In genomic region chr17:34478244-34478643, GRCh38 we compare ENCODE assay signal across 11 cellular contexts.
"Had no signal": no experiment of that assay in that cellular context is flagged by ENCODE, and none has a peak within 500 bp of the region (broad histone marks: within the 10 kb centered on the region; RNA-seq: fewer than 3 reads in every experiment).

No MANE protein-coding gene starts in this region.

- H3K27ac ChIP-seq: GM23248 had no signal

- H3K4me2 ChIP-seq: GM23338 had no signal

- H3K4me3 Mint-ChIP-seq: GM23338, H9, HFFc6 had no signal

- FAIRE-seq: H1, H54 had no signal

- H2AFZ ChIP-seq: GM23248, GM23338 had no signal

- DNase-seq: GM23248, GOT3, H7, H9, HCEC 1CT, HFFc6 had no signal

- H3K9me3 ChIP-seq: HAP-1 had no signal

- H3K9me3 Mint-ChIP-seq: GM23338, H9, HFFc6 had no signal

- ATAC-seq: GM23338, HCT116 had no signal

- H3K4me1 Mint-ChIP-seq: GM23338 had no signal

- H3K36me3 ChIP-seq: HAP-1 had no signal

- H3K27ac Mint-ChIP-seq: GM23338, H9, HFFc6 had no signal

- H3K4me3 ChIP-seq: GM23248, GM23338, HAP-1 had no signal

- H3K4me1 ChIP-seq: HAP-1 had no signal

- H3K9ac ChIP-seq: GM23248 had no signal
